In the genomic region with DNA sequence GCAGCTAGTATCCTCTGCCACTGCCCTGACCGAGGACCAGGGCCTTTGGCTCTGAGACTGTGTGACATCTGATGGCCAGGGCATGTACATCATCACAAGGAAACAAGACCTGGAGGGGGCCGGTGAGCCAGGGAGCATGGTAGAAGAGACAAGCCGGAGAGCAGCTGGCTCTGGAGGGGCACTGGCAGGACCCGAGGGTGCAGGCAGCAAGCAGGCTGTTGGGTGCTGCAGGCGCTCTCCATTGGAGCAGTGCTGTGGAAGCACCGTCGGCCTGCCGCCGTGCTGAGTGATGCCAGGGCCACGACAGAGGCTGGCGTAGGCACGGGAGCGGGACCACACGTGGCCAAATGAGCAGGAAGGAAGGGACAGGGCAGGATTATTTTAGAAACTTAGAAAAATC, we compare ENCODE assay signal across 24 cellular contexts.
"Had no signal": no experiment of that assay in that cellular context is flagged by ENCODE, and none has a peak within 500 bp of the region (broad histone marks: within the 10 kb centered on the region; RNA-seq: fewer than 3 reads in every experiment).

No MANE protein-coding gene starts in this region.

- H3K36me3 Mint-ChIP-seq: stimulated activated naive B cell treated with anti-CD40 and anti-IgM and Interleukin-4, amounts not matched to agents 10 μg/mL and 1 μg/mL and 100 μg/mL, for 72 hours had no signal

- H3K4me1 ChIP-seq: esophagus muscularis mucosa, gastroesophageal sphincter, heart right ventricle, lower lobe of right lung, neural progenitor cell, parathyroid adenoma, prostate gland, right atrium auricular region, tibial nerve, upper lobe of right lung, uterus had no signal

- H3K27ac ChIP-seq: coronary artery, esophagus muscularis mucosa, foreskin keratinocyte, gastroesophageal sphincter, heart right ventricle, lower lobe of right lung, neural progenitor cell, parathyroid adenoma, prostate gland, right atrium auricular region, skin epidermis, thoracic aorta, tibial nerve, upper lobe of right lung, uterus had no signal

- H3K27me3 Mint-ChIP-seq: stimulated activated naive CD8-positive, alpha-beta T cell treated with anti-CD3 and anti-CD28 coated beads, Interleukin-15, Interleukin-2, amounts not matched to agents 100 ng/mL and 50 ng/mL, for 24 hours had no signal

- H3K9me3 ChIP-seq: esophagus muscularis mucosa, gastroesophageal sphincter, lower lobe of right lung, prostate gland, right atrium auricular region, thoracic aorta, tibial nerve, upper lobe of right lung, uterus had no signal

- H3K27me3 ChIP-seq: esophagus muscularis mucosa, foreskin keratinocyte, gastroesophageal sphincter, heart right ventricle, neural progenitor cell, right atrium auricular region, tibial nerve, upper lobe of right lung, uterus had no signal

- H3K27ac Mint-ChIP-seq: nephron; neural progenitor cell; stimulated activated naive B cell treated with anti-CD40 and anti-IgM and Interleukin-4, amounts not matched to agents 10 μg/mL and 1 μg/mL and 100 μg/mL, for 72 hours; stimulated activated naive CD8-positive, alpha-beta T cell treated with anti-CD3 and anti-CD28 coated beads, Interleukin-15, Interleukin-2, amounts not matched to agents 100 ng/mL and 50 ng/mL, for 24 hours had no signal

- H3K4me3 ChIP-seq: coronary artery, esophagus muscularis mucosa, gastroesophageal sphincter, heart right ventricle, lower lobe of right lung, neural progenitor cell, prostate gland, right atrium auricular region, skin epidermis, thoracic aorta, tibial nerve, upper lobe of right lung, uterus had no signal

- H3K9me3 Mint-ChIP-seq: nephron; neural progenitor cell; stimulated activated naive B cell treated with anti-CD40 and anti-IgM and Interleukin-4, amounts not matched to agents 10 μg/mL and 1 μg/mL and 100 μg/mL, for 72 hours; stimulated activated naive CD8-positive, alpha-beta T cell treated with anti-CD3 and anti-CD28 coated beads, Interleukin-15, Interleukin-2, amounts not matched to agents 100 ng/mL and 50 ng/mL, for 24 hours had no signal

- H3K4me1 Mint-ChIP-seq: stimulated activated naive B cell treated with anti-CD40 and anti-IgM and Interleukin-4, amounts not matched to agents 10 μg/mL and 1 μg/mL and 100 μg/mL, for 72 hours had no signal

- ATAC-seq: foreskin keratinocyte; gastroesophageal sphincter; heart right ventricle; left ventricle myocardium superior; lower lobe of right lung; stimulated activated naive B cell treated with anti-CD40 and anti-IgM and Interleukin-4, amounts not matched to agents 10 μg/mL and 1 μg/mL and 100 μg/mL, for 72 hours; upper lobe of right lung had no signal

- H3K4me3 Mint-ChIP-seq: nephron; neural progenitor cell; stimulated activated naive B cell treated with anti-CD40 and anti-IgM and Interleukin-4, amounts not matched to agents 10 μg/mL and 1 μg/mL and 100 μg/mL, for 72 hours; stimulated activated naive CD8-positive, alpha-beta T cell treated with anti-CD3 and anti-CD28 coated beads, Interleukin-15, Interleukin-2, amounts not matched to agents 100 ng/mL and 50 ng/mL, for 24 hours had no signal

- H3K36me3 ChIP-seq: neural progenitor cell, prostate gland, right atrium auricular region, upper lobe of right lung, uterus had no signal

- DNase-seq: dermis blood vessel endothelial cell; effector memory CD4-positive, alpha-beta T cell; foreskin keratinocyte; heart right ventricle; hippocampal formation; left ventricle myocardium superior; lower lobe of right lung; stimulated activated CD4-positive, alpha-beta T cell treated with anti-CD3 and anti-CD28 coated beads, Interleukin-15, amount 100 ng/mL, for 24 hours; stimulated activated CD4-positive, alpha-beta T cell treated with anti-CD3 and anti-CD28 coated beads, Interleukin-2, amount 100 ng/mL, for 48 hours; stimulated activated naive B cell treated with anti-CD40 and anti-IgM and Interleukin-4, amounts not matched to agents 10 μg/mL and 1 μg/mL and 100 μg/mL, for 72 hours; upper lobe of right lung; uterus had no signal
